ENCODE assay signal across 18 cellular contexts in the genomic region with DNA sequence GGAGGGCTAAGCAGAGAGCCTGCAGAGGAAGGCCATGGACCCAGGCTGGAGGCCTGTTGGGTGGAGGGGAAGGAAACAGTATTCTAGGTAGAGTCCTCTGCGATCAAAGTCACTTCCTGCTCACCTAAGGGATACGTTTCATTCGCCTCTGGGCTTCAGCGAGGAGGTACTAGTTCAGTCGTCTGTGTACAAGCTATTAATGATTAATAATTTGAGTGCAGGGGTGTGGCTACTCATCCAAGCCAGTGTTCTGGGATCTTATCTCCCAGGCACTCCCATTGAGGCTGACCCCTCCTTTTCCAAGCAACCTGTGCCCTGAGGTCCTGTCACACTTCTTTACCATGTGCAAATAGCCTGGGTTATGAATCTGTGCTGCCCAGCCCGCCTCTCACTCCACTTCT. TPM values are rescaled to one million over a fixed set of nuclear protein-coding genes. Genes with fewer than 3 reads are reported as not detected.
DNase-seq lines count a peak whose midpoint lies in the region; ATAC-seq, FAIRE-seq and TF ChIP-seq lines count a peak whose summit lies in the region.
"Had no signal": no experiment of that assay in that cellular context is flagged by ENCODE, and none has a peak within 500 bp of the region (broad histone marks: within the 10 kb centered on the region; RNA-seq: fewer than 3 reads in every experiment).

No MANE protein-coding gene starts in this region.

- DNase-seq in A549 (ENCODE audit: low read depth in 1 of 2, low spot score in 1 of 2) (peak; percentile 46 to 50), HuH-7.5 (ENCODE audit: low spot score) (peak; percentile 52), kidney glomerular epithelial cell (lab: John Stamatoyannopoulos, UW) (peak; percentile 40), omental fat pad (ENCODE audit: low spot score) (no peak), amniotic stem cell (lab: John Stamatoyannopoulos, UW) (no peak), vagina (ENCODE audit: extremely low spot score in 2 of 2) (no peak)
- DNase-seq in activated naive CD4-positive, alpha-beta T cell treated with anti-CD3 and anti-CD28 coated beads, Interleukin-2, amount 10 ng/mL, durations not matched to agents 7 days and 5 days = no peak

- intact Hi-C loops in vagina (cut with DNase I) = loop anchor here (5.0 kb wide), 1 partner anchor 257 kb away; no protein-coding TSS in a partner anchor

- no peaks in the 10 kb centered on the region for H3K36me3 ChIP-seq in vagina
- H3K36me3 ChIP-seq: esophagus muscularis mucosa, gastroesophageal sphincter had no signal

- H3K4me1 Mint-ChIP-seq in activated naive CD4-positive, alpha-beta T cell treated with anti-CD3 and anti-CD28 coated beads, Interleukin-2, amount 10 ng/mL, durations not matched to agents 7 days and 5 days = peaks cover 6% of the 10 kb centered on the region

- H3K4me1 ChIP-seq in A549 (peaks cover 12% of the 10 kb centered on the region), vagina (peaks cover 5% of the 10 kb centered on the region)

- POLR2A ChIA-PET in A549 (lab: Yijun Ruan, JAX) = no interaction called here

- no peaks in the 10 kb centered on the region for H3K9me3 Mint-ChIP-seq in activated naive CD4-positive, alpha-beta T cell treated with anti-CD3 and anti-CD28 coated beads, Interleukin-2, amount 10 ng/mL, durations not matched to agents 7 days and 5 days
- H3K9me3 Mint-ChIP-seq: activated CD8-positive, alpha-beta T cell treated with anti-CD3 and anti-CD28 coated beads for 36 hours; activated naive CD4-positive, alpha-beta T cell treated with anti-CD3 and anti-CD28 coated beads for 36 hours; activated T-cell treated with anti-CD3 and anti-CD28 coated beads, Interleukin-2, amount 50 U/mL, for 24 hours; CD4-positive, CD25-positive, alpha-beta regulatory T cell; naive thymus-derived CD4-positive, alpha-beta T cell; stimulated activated naive CD8-positive, alpha-beta T cell treated with anti-CD3 and anti-CD28 coated beads, Interleukin-15, Interleukin-2, amounts not matched to agents 100 ng/mL and 50 ng/mL, for 24 hours had no signal

- ATAC-seq in A549 = peak; percentile 48 to 57; a peak in 4 of 6 replicates
- peak; percentile 8 for ATAC-seq in omental fat pad (ENCODE audit: low FRiP score)
- ATAC-seq in GM21526 (IDR thresholded peaks at IDR 0.05; ENCODE audit: low FRiP score, unreplicated experiment) = no peak

- no peak for TF ChIP-seq EP300 in A549 (IDR thresholded peaks at IDR 0.05)

- H3K27me3 ChIP-seq in vagina = no peaks in the 10 kb centered on the region
- H3K27me3 ChIP-seq: esophagus muscularis mucosa, gastroesophageal sphincter had no signal

- TF ChIP-seq CTCF in A549 (IDR thresholded peaks at IDR 0.05) (no peak), omental fat pad (IDR thresholded peaks at IDR 0.05) (no peak), vagina (IDR thresholded peaks at IDR 0.05) (no peak)

- H3K4me2 ChIP-seq in A549 = peak overlapping the region; percentile 40

- H3K27ac ChIP-seq in A549 = no peak overlapping the region
- no peak overlapping the region for H3K27ac ChIP-seq in vagina
- H3K27ac ChIP-seq: esophagus muscularis mucosa, gastroesophageal sphincter, skin epidermis had no signal

- TF ChIP-seq RAD21 in A549 (conservative IDR thresholded peaks at IDR 0.05 in 1 of 2, IDR thresholded peaks at IDR 0.05 in 1 of 2) = no peak

- H3K4me3 ChIP-seq in A549 (no peak overlapping the region), vagina (no peak overlapping the region)
- H3K4me3 ChIP-seq: esophagus muscularis mucosa, gastroesophageal sphincter, skin epidermis had no signal

- H3K9me3 ChIP-seq in A549 (no peaks in the 10 kb centered on the region), vagina (no peaks in the 10 kb centered on the region)
- H3K9me3 ChIP-seq: esophagus muscularis mucosa, gastroesophageal sphincter had no signal

- H3K36me3 Mint-ChIP-seq in activated naive CD4-positive, alpha-beta T cell treated with anti-CD3 and anti-CD28 coated beads, Interleukin-2, amount 10 ng/mL, durations not matched to agents 7 days and 5 days = no peaks in the 10 kb centered on the region
- H3K36me3 Mint-ChIP-seq: CD4-positive, CD25-positive, alpha-beta regulatory T cell had no signal

- WGBS in A549 (ENCODE audit: missing lambda C conversion rate) = 34% methylated on average over 6 of the region's 6 CpGs

- no peak for TF ChIP-seq POLR2A in A549 (IDR thresholded peaks at IDR 0.05; ENCODE audit: low read length)
- TF ChIP-seq POLR2A in vagina (IDR thresholded peaks at IDR 0.05) = no peak

- no peak overlapping the region for H3K4me3 Mint-ChIP-seq in activated naive CD4-positive, alpha-beta T cell treated with anti-CD3 and anti-CD28 coated beads, Interleukin-2, amount 10 ng/mL, durations not matched to agents 7 days and 5 days
- H3K4me3 Mint-ChIP-seq: activated CD8-positive, alpha-beta T cell treated with anti-CD3 and anti-CD28 coated beads for 36 hours; activated naive CD4-positive, alpha-beta T cell treated with anti-CD3 and anti-CD28 coated beads for 36 hours; activated T-cell treated with anti-CD3 and anti-CD28 coated beads, Interleukin-2, amount 50 U/mL, for 24 hours; CD4-positive, CD25-positive, alpha-beta regulatory T cell; naive thymus-derived CD4-positive, alpha-beta T cell; stimulated activated naive CD8-positive, alpha-beta T cell treated with anti-CD3 and anti-CD28 coated beads, Interleukin-15, Interleukin-2, amounts not matched to agents 100 ng/mL and 50 ng/mL, for 24 hours; WTC11 had no signal

- H3K27me3 Mint-ChIP-seq in activated naive CD4-positive, alpha-beta T cell treated with anti-CD3 and anti-CD28 coated beads, Interleukin-2, amount 10 ng/mL, durations not matched to agents 7 days and 5 days = peaks cover 45% of the 10 kb centered on the region

- no peak overlapping the region for H3K27ac Mint-ChIP-seq in activated naive CD4-positive, alpha-beta T cell treated with anti-CD3 and anti-CD28 coated beads, Interleukin-2, amount 10 ng/mL, durations not matched to agents 7 days and 5 days
- H3K27ac Mint-ChIP-seq: activated CD8-positive, alpha-beta T cell treated with anti-CD3 and anti-CD28 coated beads for 36 hours; activated naive CD4-positive, alpha-beta T cell treated with anti-CD3 and anti-CD28 coated beads for 36 hours; activated T-cell treated with anti-CD3 and anti-CD28 coated beads, Interleukin-2, amount 50 U/mL, for 24 hours; CD4-positive, CD25-positive, alpha-beta regulatory T cell; naive thymus-derived CD4-positive, alpha-beta T cell; stimulated activated naive CD8-positive, alpha-beta T cell treated with anti-CD3 and anti-CD28 coated beads, Interleukin-15, Interleukin-2, amounts not matched to agents 100 ng/mL and 50 ng/mL, for 24 hours; WTC11 had no signal

- CTCF ChIA-PET in A549 (lab: Yijun Ruan, JAX) = interaction anchor here (0.6 to 15.0 kb wide), 41 partner anchors 7 to 647 kb away, joined by 3 to 381 read pairs (median 5); a partner anchor contains a TSS
- CTCF ChIA-PET in activated naive CD4-positive, alpha-beta T cell treated with anti-CD3 and anti-CD28 coated beads, Interleukin-2, amount 10 ng/mL, durations not matched to agents 7 days and 5 days (lab: Charles Lee) = interaction anchor here (1.0 to 13.3 kb wide), 5 partner anchors 16 to 260 kb away, joined by 3 to 132 read pairs (median 3); no protein-coding TSS in a partner anchor

- FAIRE-seq in A549 (lab: Jason Lieb, UNC) = no peak

TF ChIP-seq in A549, 52 proteins besides CTCF, POLR2A, EP300 and RAD21:
- TF ChIP-seq FOSB (CRISPR knock-in tag; IDR thresholded peaks at IDR 0.05) (no peak), SREBF2 (IDR thresholded peaks at IDR 0.05) (no peak), EHF (CRISPR knock-in tag; IDR thresholded peaks at IDR 0.05) (no peak), SMC3 (IDR thresholded peaks at IDR 0.05) (no peak), ZNF302 (CRISPR knock-in tag; IDR thresholded peaks at IDR 0.05) (no peak), RNF2 (IDR thresholded peaks at IDR 0.05; ENCODE audit: borderline replicate concordance, low read depth) (no peak), JUN (IDR thresholded peaks at IDR 0.05) (no peak), POLR2AphosphoS2 (conservative IDR thresholded peaks at IDR 0.05; ENCODE audit: low read length) (no peak), RFX5 (IDR thresholded peaks at IDR 0.05) (no peak), ZFP36 (IDR thresholded peaks at IDR 0.05; ENCODE audit: borderline replicate concordance, partially characterized antibody) (no peak), TFCP2L1 (CRISPR knock-in tag; IDR thresholded peaks at IDR 0.05) (no peak), KDM5A (IDR thresholded peaks at IDR 0.05) (no peak)
- TF ChIP-seq, protein P1, sequence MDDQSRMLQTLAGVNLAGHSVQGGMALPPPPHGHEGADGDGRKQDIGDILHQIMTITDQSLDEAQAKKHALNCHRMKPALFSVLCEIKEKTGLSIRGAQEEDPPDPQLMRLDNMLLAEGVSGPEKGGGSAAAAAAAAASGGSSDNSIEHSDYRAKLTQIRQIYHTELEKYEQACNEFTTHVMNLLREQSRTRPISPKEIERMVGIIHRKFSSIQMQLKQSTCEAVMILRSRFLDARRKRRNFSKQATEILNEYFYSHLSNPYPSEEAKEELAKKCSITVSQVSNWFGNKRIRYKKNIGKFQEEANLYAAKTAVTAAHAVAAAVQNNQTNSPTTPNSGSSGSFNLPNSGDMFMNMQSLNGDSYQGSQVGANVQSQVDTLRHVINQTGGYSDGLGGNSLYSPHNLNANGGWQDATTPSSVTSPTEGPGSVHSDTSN (IDR thresholded peaks at IDR 0.05) = no peak
- TF ChIP-seq, protein P2, sequence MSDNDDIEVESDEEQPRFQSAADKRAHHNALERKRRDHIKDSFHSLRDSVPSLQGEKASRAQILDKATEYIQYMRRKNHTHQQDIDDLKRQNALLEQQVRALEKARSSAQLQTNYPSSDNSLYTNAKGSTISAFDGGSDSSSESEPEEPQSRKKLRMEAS (IDR thresholded peaks at IDR 0.05) = no peak
- TF ChIP-seq, protein P3, sequence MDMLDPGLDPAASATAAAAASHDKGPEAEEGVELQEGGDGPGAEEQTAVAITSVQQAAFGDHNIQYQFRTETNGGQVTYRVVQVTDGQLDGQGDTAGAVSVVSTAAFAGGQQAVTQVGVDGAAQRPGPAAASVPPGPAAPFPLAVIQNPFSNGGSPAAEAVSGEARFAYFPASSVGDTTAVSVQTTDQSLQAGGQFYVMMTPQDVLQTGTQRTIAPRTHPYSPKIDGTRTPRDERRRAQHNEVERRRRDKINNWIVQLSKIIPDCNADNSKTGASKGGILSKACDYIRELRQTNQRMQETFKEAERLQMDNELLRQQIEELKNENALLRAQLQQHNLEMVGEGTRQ (IDR thresholded peaks at IDR 0.05) = no peak

RNA-seq across cellular contexts. Expression of a gene that starts 25.2 kb away (rescaled TPM):
- polyA plus RNA-seq in A549 (2011; rRNA removed) (7.9 and 8.1 TPM in 2 replicates), A549 (2017; fragmentation: RNase III; extraction: RNeasy Plus Mini Kit Qiagen cat#74134 plus additional on column Dnase treatment) (3.0 to 5.0 TPM (median 3.9 TPM) in 3 replicates)
- 2.9 and 4.2 TPM in 2 replicates for polyA plus RNA-seq in A549 (2012; cell fraction: cytosol; rRNA removed)
- 7.9 and 11.2 TPM in 2 replicates for polyA plus RNA-seq in A549 (2012; cell fraction: nucleus; rRNA removed)
- polyA minus RNA-seq in A549 (2011; rRNA and poly(A)+ RNA removed) = 8.8 and 11.4 TPM in 2 replicates
- total RNA-seq in omental fat pad (10 to 100 TPM in 1 of 4 donors, 1 to 10 TPM in 3; 4.0 to 15.3 (median 4.8) TPM), vagina (15.2 TPM)

Comparison
In these comparisons a context has a peak if more than half of its experiments do, and no peak if none do; other contexts are left out.
1. DNase-seq: peak in A549 (2 of 2), HuH-7.5 (single experiment) and kidney glomerular epithelial cell (single experiment); none in omental fat pad (single experiment), amniotic stem cell (single experiment), vagina (0 of 2) and activated naive CD4-positive, alpha-beta T cell treated with anti-CD3 and anti-CD28 coated beads, Interleukin-2, amount 10 ng/mL, durations not matched to agents 7 days and 5 days (single experiment).